ENCODE assay signal across 15 cellular contexts in genomic region chr22:45483918-45484499, GRCh38. TPM values are rescaled to one million over a fixed set of nuclear protein-coding genes. Genes with fewer than 3 reads are reported as not detected.
"Had no signal": no experiment of that assay in that cellular context is flagged by ENCODE, and none has a peak within 500 bp of the region (broad histone marks: within the 10 kb centered on the region; RNA-seq: fewer than 3 reads in every experiment).

No MANE protein-coding gene starts in this region.

- H3K27me3 Mint-ChIP-seq: activated naive CD8-positive, alpha-beta T cell treated with anti-CD3 and anti-CD28 coated beads for 36 hours had no signal

- H3K9me3 ChIP-seq: stomach, upper lobe of left lung had no signal

- H3K4me1 Mint-ChIP-seq: activated B cell treated with CpG ODN at 0.5 μM for 24 hours; activated naive CD8-positive, alpha-beta T cell treated with anti-CD3 and anti-CD28 coated beads for 36 hours; naive thymus-derived CD8-positive, alpha-beta T cell had no signal

- H3K27ac Mint-ChIP-seq: activated B cell treated with CpG ODN at 0.5 μM for 24 hours; activated CD4-positive, alpha-beta memory T cell treated with anti-CD3 and anti-CD28 coated beads for 36 hours; activated naive CD8-positive, alpha-beta T cell treated with anti-CD3 and anti-CD28 coated beads for 36 hours; activated T-helper 1 cell treated with anti-CD3 and anti-CD28 coated beads, Interleukin-12 subunit alpha, Interleukin-12 subunit beta, Interleukin-2, Interleukin-4 antibody, amounts not matched to agents 30 ng/mL and 10 ng/mL and 1 ng/mL, durations not matched to agents 14 hours and 24 hours and 36 hours; effector memory CD8-positive, alpha-beta T cell; T-helper 2 cell treated with Interferon-gamma antibody and Interleukin-4, amounts not matched to agents 5 μg/mL and 100 μg/mL, for 36 hours had no signal

- H3K36me3 Mint-ChIP-seq: activated CD4-positive, alpha-beta memory T cell treated with anti-CD3 and anti-CD28 coated beads for 36 hours; activated naive CD8-positive, alpha-beta T cell treated with anti-CD3 and anti-CD28 coated beads for 36 hours; naive thymus-derived CD8-positive, alpha-beta T cell had no signal

- H3K27ac ChIP-seq: stomach, upper lobe of left lung had no signal

- H3K4me1 ChIP-seq: stomach, upper lobe of left lung had no signal

- ATAC-seq: effector memory CD8-positive, alpha-beta T cell; left colon; naive thymus-derived CD8-positive, alpha-beta T cell had no signal

- DNase-seq: activated B cell treated with CpG ODN at 0.5 μM for 24 hours; activated CD4-positive, alpha-beta memory T cell treated with anti-CD3 and anti-CD28 coated beads for 36 hours; activated CD4-positive, alpha-beta T cell treated with anti-CD3 and anti-CD28 coated beads for 4 hours; activated naive CD4-positive, alpha-beta T cell; activated naive CD8-positive, alpha-beta T cell treated with anti-CD3 and anti-CD28 coated beads for 36 hours; activated T-cell treated with anti-CD3 and anti-CD28 coated beads for 4 hours; amniotic stem cell; effector memory CD8-positive, alpha-beta T cell; left colon; naive thymus-derived CD8-positive, alpha-beta T cell; stimulated activated CD4-positive, alpha-beta T cell treated with anti-CD3 and anti-CD28 coated beads, Interleukin-2, amount 100 ng/mL, for 48 hours; stomach; upper lobe of left lung had no signal

- H3K9me3 Mint-ChIP-seq: effector memory CD8-positive, alpha-beta T cell; naive thymus-derived CD8-positive, alpha-beta T cell had no signal

- H3K4me3 Mint-ChIP-seq: activated B cell treated with CpG ODN at 0.5 μM for 24 hours; activated CD4-positive, alpha-beta memory T cell treated with anti-CD3 and anti-CD28 coated beads for 36 hours; activated naive CD8-positive, alpha-beta T cell treated with anti-CD3 and anti-CD28 coated beads for 36 hours; activated T-helper 1 cell treated with anti-CD3 and anti-CD28 coated beads, Interleukin-12 subunit alpha, Interleukin-12 subunit beta, Interleukin-2, Interleukin-4 antibody, amounts not matched to agents 30 ng/mL and 10 ng/mL and 1 ng/mL, durations not matched to agents 14 hours and 24 hours and 36 hours; effector memory CD8-positive, alpha-beta T cell; naive thymus-derived CD8-positive, alpha-beta T cell; T-helper 2 cell treated with Interferon-gamma antibody and Interleukin-4, amounts not matched to agents 5 μg/mL and 100 μg/mL, for 36 hours had no signal

- H3K4me3 ChIP-seq: stomach, upper lobe of left lung had no signal

- H3K27me3 ChIP-seq: upper lobe of left lung had no signal

- H3K36me3 ChIP-seq: stomach, upper lobe of left lung had no signal

RNA-seq across cellular contexts. Expression of gene FBLN1, which starts 18.7 kb away (rescaled TPM):
- total RNA-seq: activated B cell treated with CpG ODN at 0.5 μM for 24 hours; activated CD4-positive, alpha-beta memory T cell treated with anti-CD3 and anti-CD28 coated beads for 36 hours; activated T-helper 1 cell treated with anti-CD3 and anti-CD28 coated beads, Interleukin-12 subunit alpha, Interleukin-12 subunit beta, Interleukin-2, Interleukin-4 antibody, amounts not matched to agents 30 ng/mL and 10 ng/mL and 1 ng/mL, durations not matched to agents 14 hours and 24 hours and 36 hours; naive thymus-derived CD8-positive, alpha-beta T cell had no signal
- polyA plus RNA-seq: naive thymus-derived CD8-positive, alpha-beta T cell had no signal
